Comparison of ENCODE assay signal across 8 cellular contexts in genomic region chr1:89692601-89693503, GRCh38. TPM values are rescaled to one million over a fixed set of nuclear protein-coding genes. Genes with fewer than 3 reads are reported as not detected.
A peak's percentile ranks its signal among the peaks of the same experiment; 100 is the strongest.
DNase-seq lines count a peak whose midpoint lies in the region; ATAC-seq and TF ChIP-seq lines count a peak whose summit lies in the region.

No MANE protein-coding gene starts in this region.

- H3K9me3 ChIP-seq in A673 (ENCODE audit: low read depth, low read length, poor library complexity, severe bottlenecking) (no peaks in the 10 kb centered on the region), HUES48 (ENCODE audit: control insufficient read depth, insufficient read depth, low read length) (no peaks in the 10 kb centered on the region), psoas muscle (no peaks in the 10 kb centered on the region), esophagus muscularis mucosa (no peaks in the 10 kb centered on the region)

- TF ChIP-seq EP300 in esophagus muscularis mucosa (IDR thresholded peaks at IDR 0.05): no peak

- no peaks in the 10 kb centered on the region for H3K36me3 ChIP-seq in A673 (ENCODE audit: insufficient read depth, low read length, poor library complexity, severe bottlenecking)
- H3K36me3 ChIP-seq in HUES48 (ENCODE audit: control insufficient read depth, insufficient read depth, low read length): no peaks in the 10 kb centered on the region
- H3K36me3 ChIP-seq in psoas muscle (ENCODE audit: insufficient read depth in 1 of 2, low read depth in 1 of 2): no peaks in the 10 kb centered on the region
- H3K36me3 ChIP-seq in esophagus muscularis mucosa: peaks cover 0 to 17% (median 8%) of the 10 kb centered on the region in 4 donors

- peak overlapping the region; percentile 27; the same call in 1 of the 2 replicates for H3K9ac ChIP-seq in HUES48 (ENCODE audit: low read depth, low read length)

- no peak for TF ChIP-seq POLR2A in esophagus muscularis mucosa (IDR thresholded peaks at IDR 0.05; ENCODE audit: low read depth)

- no TSS peak for BruUV-seq in A673 (replicated peaks; lab: Mats Ljungman, UMichigan)

- H3K27ac ChIP-seq in A673 (ENCODE audit: low read depth, low read length, poor library complexity, severe bottlenecking): peak overlapping the region; percentile 48
- H3K27ac ChIP-seq in HUES48 (ENCODE audit: low read depth, low read length): no peak overlapping the region
- H3K27ac ChIP-seq in psoas muscle: peak overlapping the region; percentile 58
- H3K27ac ChIP-seq in esophagus muscularis mucosa (replicated peaks in 1 of 4): peak overlapping the region in 1 of 4 donors; percentile 30

- peaks cover 33% of the 10 kb centered on the region for H3K4me1 ChIP-seq in A673 (ENCODE audit: insufficient read depth, low read length, poor library complexity, severe bottlenecking)
- H3K4me1 ChIP-seq in HUES48 (ENCODE audit: control insufficient read depth, insufficient read depth, low read length): peaks cover 9% of the 10 kb centered on the region
- H3K4me1 ChIP-seq in psoas muscle: peaks cover 16% of the 10 kb centered on the region
- peaks cover 11 to 35% (median 18%) of the 10 kb centered on the region in 4 donors for H3K4me1 ChIP-seq in esophagus muscularis mucosa

- intact Hi-C loops in A673 (cut with micrococcal nuclease; ENCODE audit: unreplicated experiment) (no loop called here), psoas muscle (cut with DNase I) (no loop called here), esophagus muscularis mucosa (cut with DNase I) (no loop called here)

- POLR2A ChIA-PET in A673 (lab: Charles Lee; ENCODE audit: low non-redundant PET): no interaction called here

- DNase-seq in A673 (ENCODE audit: low spot score) (peak; percentile 37), GM19238 (ENCODE audit: insufficient read length, low spot score) (peak; percentile 18), amniotic epithelial cell (ENCODE audit: low read depth) (peak; percentile 90), psoas muscle (no peak), COLO829 (ENCODE audit: low spot score) (no peak), esophagus muscularis mucosa (ENCODE audit: extremely low spot score) (no peak), middle frontal gyrus (ENCODE audit: extremely low spot score, low spot score) (no peak)

- TF ChIP-seq CTCF in A673 (conservative IDR thresholded peaks at IDR 0.05; ENCODE audit: low read depth, low read length): no peak
- no peak for TF ChIP-seq CTCF in psoas muscle (IDR thresholded peaks at IDR 0.05)
- no peak for TF ChIP-seq CTCF in esophagus muscularis mucosa (IDR thresholded peaks at IDR 0.05)

- no peaks in the 10 kb centered on the region for H3K27me3 ChIP-seq in A673 (replicated peaks; ENCODE audit: insufficient read depth, low read depth, low read length, poor library complexity)
- H3K27me3 ChIP-seq in HUES48 (ENCODE audit: control insufficient read depth, insufficient read depth, low read length): no peaks in the 10 kb centered on the region
- no peaks in the 10 kb centered on the region for H3K27me3 ChIP-seq in psoas muscle (ENCODE audit: insufficient read depth in 3 of 3, low read length in 2 of 3)
- H3K27me3 ChIP-seq in esophagus muscularis mucosa: no peaks in the 10 kb centered on the region

- CTCF ChIA-PET in A673 (lab: Charles Lee): no interaction called here

- no peak overlapping the region for H3K4me3 ChIP-seq in A673 (ENCODE audit: low read depth, low read length, poor library complexity, severe bottlenecking)
- H3K4me3 ChIP-seq in HUES48 (ENCODE audit: low read depth, low read length): no peak overlapping the region
- no peak overlapping the region for H3K4me3 ChIP-seq in psoas muscle
- no peak overlapping the region for H3K4me3 ChIP-seq in esophagus muscularis mucosa

- no peak for ATAC-seq in psoas muscle

- WGBS in psoas muscle, 3 donors: 52 to 59% (median 55%) methylated on average over 4 of the region's 4 CpGs
- 44% methylated on average over 4 of the region's 4 CpGs for WGBS in esophagus muscularis mucosa

RNA-seq across cellular contexts. Expression of gene LRRC8C, which starts 59.9 kb away (rescaled TPM):
- total RNA-seq in A673 (2021) (5.6 and 6.9 TPM in 2 replicates), psoas muscle (1 to 10 TPM; 2.8 to 4.1 (median 3.2) TPM), esophagus muscularis mucosa (1 to 10 TPM; 5.8 to 8.9 (median 7.4) TPM)
- polyA plus RNA-seq in psoas muscle: 1 to 10 TPM; 1.4 to 1.8 (median 1.8) TPM

Comparison
In these comparisons a context has a peak if more than half of its experiments do, and no peak if none do; other contexts are left out.
1. DNase-seq: peak in A673 (single experiment), GM19238 (single experiment) and amniotic epithelial cell (single experiment); none in psoas muscle (0 of 2), COLO829 (single experiment), esophagus muscularis mucosa (single experiment) and middle frontal gyrus (single experiment).